8 cellular contexts compared by ENCODE assay signal in genomic region chr14:87896393-87897380, GRCh38.
DNase-seq lines count a peak whose midpoint lies in the region; ATAC-seq, FAIRE-seq and TF ChIP-seq lines count a peak whose summit lies in the region.

No MANE protein-coding gene starts in this region.

- peak; percentile 77 for TF ChIP-seq CTCF in osteocyte (IDR thresholded peaks at IDR 0.05)

- no peak overlapping the region for H3K27ac Mint-ChIP-seq in osteocyte (ENCODE audit: unreplicated experiment)

- H3K4me3 Mint-ChIP-seq in osteocyte (ENCODE audit: unreplicated experiment), result no peak overlapping the region

- H3K9me3 Mint-ChIP-seq in osteocyte (ENCODE audit: unreplicated experiment), result no peaks in the 10 kb centered on the region

- H3K27me3 Mint-ChIP-seq in osteocyte (ENCODE audit: unreplicated experiment), result peaks cover 18% of the 10 kb centered on the region

- H3K36me3 Mint-ChIP-seq in osteocyte (ENCODE audit: unreplicated experiment), result no peaks in the 10 kb centered on the region

- H3K4me1 Mint-ChIP-seq in osteocyte (ENCODE audit: unreplicated experiment), result no peaks in the 10 kb centered on the region

- DNase-seq in CD1c-positive myeloid dendritic cell (ENCODE audit: extremely low spot score), result peak; percentile 51
- peak; percentile 60 for DNase-seq in LoVo (ENCODE audit: low spot score)
- DNase-seq in RCC 7860 (ENCODE audit: low spot score), result peak; percentile 33
- peak; percentile 41 to 65 for DNase-seq in erythroblast (lab: John Stamatoyannopoulos, UW)
- no peak for DNase-seq in osteocyte (ENCODE audit: extremely low spot score, unreplicated experiment)
- DNase-seq in OCI-M2 (lab: John Stamatoyannopoulos, UW; ENCODE audit: unreplicated experiment), result no peak
- DNase-seq in NCI-H1048 (lab: John Stamatoyannopoulos, UW), result no peak

- peak; percentile 40 for FAIRE-seq in RCC 7860 (lab: Jason Lieb, UNC)

- ATAC-seq in GM18868 (IDR thresholded peaks at IDR 0.05; ENCODE audit: unreplicated experiment), result peak; percentile 71

- TF ChIP-seq POLR2A in erythroblast (IDR thresholded peaks at IDR 0.05; ENCODE audit: low read length), result no peak

Comparison
In these comparisons a context has a peak if more than half of its experiments do, and no peak if none do; other contexts are left out.
1. DNase-seq: peak in CD1c-positive myeloid dendritic cell (single experiment), LoVo (single experiment), RCC 7860 (single experiment) and erythroblast (2 of 2); none in osteocyte (single experiment), OCI-M2 (single experiment) and NCI-H1048 (single experiment).